Comparison of ENCODE assay signal across 14 cellular contexts in the genomic region with DNA sequence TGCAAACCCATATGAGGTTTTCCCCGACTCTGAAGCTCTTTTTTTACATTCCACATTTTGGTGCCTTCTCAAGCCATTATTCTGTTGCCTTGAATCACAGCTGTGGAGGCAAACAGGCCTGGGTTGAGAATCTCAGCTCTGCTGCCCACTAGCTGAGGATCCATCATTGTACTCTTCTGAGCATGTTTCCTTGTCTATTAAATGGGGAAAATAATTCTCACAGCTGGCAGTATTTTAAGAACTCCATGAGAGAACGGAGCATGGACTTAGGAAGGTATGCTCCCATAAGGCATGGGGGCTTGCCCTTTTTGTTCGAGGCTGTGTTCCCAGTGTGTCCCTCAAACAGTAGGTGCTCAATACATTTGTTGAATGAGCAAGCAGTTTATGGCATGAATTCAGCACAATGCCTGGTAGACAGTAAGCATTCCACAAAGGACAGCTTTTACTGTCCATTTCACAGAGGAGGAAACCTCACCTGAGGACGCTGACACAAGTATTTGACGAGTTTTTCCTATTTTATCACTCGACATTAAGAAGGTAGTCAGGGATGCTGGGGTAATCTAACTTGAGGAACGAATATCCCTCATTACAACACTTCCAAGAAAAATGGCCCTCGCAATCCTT. TPM values are rescaled to one million over a fixed set of nuclear protein-coding genes. Genes with fewer than 3 reads are reported as not detected.
DNase-seq lines count a peak whose midpoint lies in the region; ATAC-seq, FAIRE-seq and TF ChIP-seq lines count a peak whose summit lies in the region.
"Had no signal": no experiment of that assay in that cellular context is flagged by ENCODE, and none has a peak within 500 bp of the region (broad histone marks: within the 10 kb centered on the region; RNA-seq: fewer than 3 reads in every experiment).

No MANE protein-coding gene starts in this region.

- H3K79me2 ChIP-seq in HepG2 (ENCODE audit: insufficient read depth, low read length): peaks cover 24% of the 10 kb centered on the region

- TF ChIP-seq CTCF in HepG2 (CRISPR knock-in tag; IDR thresholded peaks at IDR 0.05): peak; percentile 36
- TF ChIP-seq CTCF in right lobe of liver (IDR thresholded peaks at IDR 0.05): peak in 1 of 4 donors; percentile 9
- TF ChIP-seq CTCF in cardiac fibroblast (IDR thresholded peaks at IDR 0.05; ENCODE audit: low read depth, low read length): peak; percentile 37
- no peak for TF ChIP-seq CTCF in vagina (IDR thresholded peaks at IDR 0.05)
- TF ChIP-seq CTCF in kidney (IDR thresholded peaks at IDR 0.05; ENCODE audit: borderline replicate concordance, extremely low read depth, insufficient read depth): no peak

- peak overlapping the region; percentile 92 for H3K4me2 ChIP-seq in HepG2 (ENCODE audit: low read depth, low read length)

- in situ Hi-C loops in HepG2 (cut with HindIII; ENCODE audit: extremely low pct_ligation_motif_present, low pct_unique_long_range_greater_than_20kb): loop anchor here (25.0 kb wide), 1 partner anchor 628 kb away; no protein-coding TSS in a partner anchor

- H2AFZ ChIP-seq in HepG2 (ENCODE audit: low read length): no peak overlapping the region

- H4K20me1 ChIP-seq in HepG2 (ENCODE audit: insufficient read depth, low read length): no peaks in the 10 kb centered on the region

- BruUV-seq in HepG2 (replicated peaks; lab: Mats Ljungman, UMichigan): no TSS peak

- DNase-seq in HepG2 (ENCODE audit: low spot score): no peak
- no peak for DNase-seq in right lobe of liver
- DNase-seq in cardiac fibroblast (ENCODE audit: low read depth in 2 of 2): peak in 1 of 2 donors; percentile 46
- DNase-seq in vagina (ENCODE audit: extremely low spot score in 2 of 2): peak in 1 of 2 donors; percentile 74
- no peak for DNase-seq in NOMO-1 treated with DMSO at 0.1 percent for 48 hours (lab: John Stamatoyannopoulos, UW; ENCODE audit: unreplicated experiment)
- DNase-seq in kidney: no peak
- DNase-seq: activated T-cell treated with anti-CD3 and anti-CD28 coated beads, Interleukin-2, amount 50 U/mL, for 24 hours; caudate nucleus; CD4-positive, alpha-beta memory T cell; NCI-H2029 treated with DMSO at 0.1 percent for 48 hours had no signal

- H3K9me3 ChIP-seq in HepG2 (ENCODE audit: low read length) (no peaks in the 10 kb centered on the region), right lobe of liver (no peaks in the 10 kb centered on the region), mesodermal cell (ENCODE audit: control insufficient read depth, low read length) (peaks cover 12% of the 10 kb centered on the region), vagina (no peaks in the 10 kb centered on the region), kidney (ENCODE audit: control insufficient read depth in 1 of 2, low read length in 2 of 2) (peaks cover 0 to 8% of the 10 kb centered on the region in 2 donors)

- FAIRE-seq in HepG2 (lab: Jason Lieb, UNC) (no peak), kidney (lab: Jason Lieb, UNC) (no peak)
- FAIRE-seq: GM12878 had no signal

- intact Hi-C loops in HepG2 (cut with micrococcal nuclease; ENCODE audit: unreplicated experiment) (no loop called here), right lobe of liver (cut with DNase I) (no loop called here), vagina (cut with DNase I) (no loop called here), kidney (cut with DNase I) (no loop called here)

- H3K4me1 ChIP-seq in HepG2 (ENCODE audit: insufficient read depth, low read length) (peaks cover 21% of the 10 kb centered on the region), right lobe of liver (peaks cover 0 to 10% (median 2%) of the 10 kb centered on the region in 4 donors), mesodermal cell (ENCODE audit: control insufficient read depth, insufficient read depth, low read length, poor library complexity, severe bottlenecking) (peaks cover 5% of the 10 kb centered on the region), vagina (peaks cover 10% of the 10 kb centered on the region), kidney (ENCODE audit: control insufficient read depth in 1 of 2, insufficient read depth in 1 of 2, low read depth in 1 of 2, low read length in 2 of 2) (peaks cover 3 to 9% of the 10 kb centered on the region in 2 donors)

- H3K9ac ChIP-seq in HepG2 (ENCODE audit: insufficient read depth, low read depth, low read length): no peak overlapping the region
- H3K9ac ChIP-seq in kidney (ENCODE audit: low read length in 2 of 2): no peak overlapping the region

- no peaks in the 10 kb centered on the region for H3K36me3 ChIP-seq in HepG2 (replicated peaks in 1 of 2; ENCODE audit: control insufficient read depth in 1 of 2, insufficient read depth in 2 of 2, low read length in 2 of 2)
- H3K36me3 ChIP-seq in right lobe of liver: no peaks in the 10 kb centered on the region
- H3K36me3 ChIP-seq in mesodermal cell (ENCODE audit: control insufficient read depth, insufficient read depth, low read length): no peaks in the 10 kb centered on the region
- H3K36me3 ChIP-seq in vagina: no peaks in the 10 kb centered on the region
- no peaks in the 10 kb centered on the region for H3K36me3 ChIP-seq in kidney (ENCODE audit: control insufficient read depth in 1 of 2, insufficient read depth in 2 of 2, low read length in 2 of 2)

- no peak for TF ChIP-seq EP300 in HepG2 (IDR thresholded peaks at IDR 0.05; ENCODE audit: low read depth in 2 of 2, low read length in 2 of 2)
- TF ChIP-seq EP300 in HepG2 (CRISPR knock-in tag; IDR thresholded peaks at IDR 0.05; ENCODE audit: borderline replicate concordance): no peak

- TF ChIP-seq POLR2A in HepG2 (IDR thresholded peaks at IDR 0.05; ENCODE audit: insufficient read depth in 1 of 2, low read depth in 2 of 2, low read length in 2 of 2) (no peak), right lobe of liver (IDR thresholded peaks at IDR 0.05) (no peak), vagina (IDR thresholded peaks at IDR 0.05) (no peak)

- CTCF ChIA-PET in HepG2 (lab: Yijun Ruan, JAX; ENCODE audit: low intra/inter-chr PET ratio, low total read pairs): no interaction called here

- no peak for ATAC-seq in HepG2
- ATAC-seq in right lobe of liver: no peak
- ATAC-seq in GM21447 (IDR thresholded peaks at IDR 0.05; ENCODE audit: unreplicated experiment): no peak
- ATAC-seq: GM12878; natural killer cell treated with Interleukin-12 subunit alpha and Interleukin-12 subunit beta and Interleukin-15 and Interleukin-18, amount 100 ng/mL, for 72 hours had no signal

- WGBS in HepG2 (ENCODE audit: low lambda C conversion rate): 51% methylated on average over 7 of the region's 8 CpGs
- WGBS in right lobe of liver (ENCODE audit: insufficient coverage, low coverage, low lambda C conversion rate, missing lambda C conversion rate): 56% methylated on average over 8 of the region's 8 CpGs
- 83 to 95% methylated on average over 3 of the region's 8 CpGs for WGBS in mesodermal cell (ENCODE audit: insufficient coverage in 2 of 2), 2 experiments

- peaks cover 0 to 2% of the 10 kb centered on the region in 2 experiments; a peak in 1 of 5 replicates for H3K27me3 ChIP-seq in HepG2 (ENCODE audit: control insufficient read depth in 1 of 2, insufficient read depth in 2 of 2, low read length in 2 of 2)
- H3K27me3 ChIP-seq in right lobe of liver: no peaks in the 10 kb centered on the region
- H3K27me3 ChIP-seq in vagina: no peaks in the 10 kb centered on the region

- no peak for TF ChIP-seq RAD21 in HepG2 (CRISPR knock-in tag; IDR thresholded peaks at IDR 0.05)

- H3K4me3 ChIP-seq in HepG2 (replicated peaks in 1 of 3; ENCODE audit: insufficient read depth in 1 of 3, low read depth in 2 of 3, low read length in 3 of 3): peak overlapping the region in 1 of 3 experiments; percentile 86; a peak in 1 of 6 replicates
- no peak overlapping the region for H3K4me3 ChIP-seq in right lobe of liver
- no peak overlapping the region for H3K4me3 ChIP-seq in cardiac fibroblast (replicated peaks in 1 of 2; ENCODE audit: low read depth in 2 of 2, low read length in 2 of 2)
- H3K4me3 ChIP-seq in mesodermal cell (ENCODE audit: extremely low read depth, insufficient read depth, low read length, poor library complexity, severe bottlenecking): no peak overlapping the region
- H3K4me3 ChIP-seq in vagina: peak overlapping the region in 1 of 2 donors; percentile 65
- H3K4me3 ChIP-seq in kidney (ENCODE audit: low read length in 2 of 2): peak overlapping the region in 1 of 2 donors; percentile 89
- H3K4me3 ChIP-seq: GM12878 had no signal

- H3K27ac ChIP-seq in HepG2 (ENCODE audit: extremely low read length, insufficient read depth, low read length) (no peak overlapping the region), right lobe of liver (no peak overlapping the region), mesodermal cell (ENCODE audit: low read depth, low read length, severe bottlenecking) (peak overlapping the region; percentile 36), vagina (peak overlapping the region; percentile 86), kidney (ENCODE audit: low read depth in 2 of 2, low read length in 2 of 2) (no peak overlapping the region)

- POLR2A ChIA-PET in HepG2 (lab: Yijun Ruan, JAX): interaction anchor here (1.1 kb wide), 1 partner anchor 8 kb away, joined by 3 read pairs; no protein-coding TSS in a partner anchor

RNA-seq across cellular contexts. Expression of gene PTPRG, which starts 2.2 kb away (rescaled TPM):
- total RNA-seq in HepG2 (2016; rRNA removed; fragmentation: Illumina TruSeq; extraction: Trizol) (17.8 and 25.3 TPM in 2 replicates), right lobe of liver (10 to 100 TPM; 11.7 to 27.8 (median 14.7) TPM), vagina (47.6 TPM), kidney (154 TPM)
- total RNA-seq in HepG2 (2016; cell fraction: cytosol; rRNA removed; fragmentation: Illumina TruSeq; extraction: Trizol; ENCODE audit: low read depth): 1.5 and 3.0 TPM in 2 replicates
- 17.7 and 23.8 TPM in 2 replicates for total RNA-seq in HepG2 (2016; cell fraction: insoluble cytoplasmic fraction; rRNA removed; fragmentation: Illumina TruSeq; extraction: Trizol)
- total RNA-seq in HepG2 (2016; cell fraction: membrane; rRNA removed; fragmentation: Illumina TruSeq; extraction: Trizol): 6.6 and 7.5 TPM in 2 replicates
- total RNA-seq in HepG2 (2016; cell fraction: nucleus; rRNA removed; fragmentation: Illumina TruSeq; extraction: Trizol): 54.4 and 62.0 TPM in 2 replicates
- polyA plus RNA-seq in HepG2 (2011; rRNA removed) (6.9 and 8.0 TPM in 2 replicates), kidney (ENCODE audit: insufficient read depth, low read depth, low replicate concordance) (9.2 TPM)
- 5.1 and 6.3 TPM in 2 replicates for polyA plus RNA-seq in HepG2 (2011; cell fraction: cytosol; rRNA removed)
- 11.3 and 14.5 TPM in 2 replicates for polyA plus RNA-seq in HepG2 (2011; cell fraction: nucleus; rRNA removed)
- 10.7 and 11.8 TPM in 2 replicates for polyA plus RNA-seq in HepG2 (2012)
- 0.58 and 0.68 TPM in 2 replicates for polyA plus RNA-seq in HepG2 (2016; cell fraction: cytosol; fragmentation: Illumina TruSeq; extraction: Trizol; ENCODE audit: low read depth)
- 9.2 and 9.6 TPM in 2 replicates for polyA plus RNA-seq in HepG2 (2016; cell fraction: insoluble cytoplasmic fraction; fragmentation: Illumina TruSeq; extraction: Trizol; ENCODE audit: low read depth)
- polyA plus RNA-seq in HepG2 (2016; cell fraction: membrane; fragmentation: Illumina TruSeq; extraction: Trizol; ENCODE audit: low read depth): 1.3 and 1.5 TPM in 2 replicates
- polyA plus RNA-seq in HepG2 (2016; cell fraction: nucleus; fragmentation: Illumina TruSeq; extraction: Trizol; ENCODE audit: insufficient read depth, low read depth): 23.3 and 24.1 TPM in 2 replicates
- 0.05 and 44.0 TPM in 2 replicates for polyA minus RNA-seq in HepG2 (2011; rRNA and poly(A)+ RNA removed; ENCODE audit: low replicate concordance)
- polyA minus RNA-seq in HepG2 (2011; cell fraction: cytosol; rRNA and poly(A)+ RNA removed): 24.8 and 27.2 TPM in 2 replicates
- 79.6 and 89.1 TPM in 2 replicates for polyA minus RNA-seq in HepG2 (2011; cell fraction: nucleus; rRNA and poly(A)+ RNA removed)
- polyA plus RNA-seq in mesodermal cell (2013, experiment 1 of 2): 57.2 TPM
- 46.6 TPM for polyA plus RNA-seq in mesodermal cell (2013, experiment 2 of 2)
- total RNA-seq: CD4-positive, alpha-beta memory T cell had no signal
- polyA plus RNA-seq: CD4-positive, alpha-beta memory T cell had no signal

Comparison
In these comparisons a context has a peak if more than half of its experiments do, and no peak if none do; other contexts are left out.
1. H3K27ac ChIP-seq: peak in mesodermal cell (single experiment) and vagina (single experiment); none in HepG2 (single experiment), right lobe of liver (0 of 3) and kidney (0 of 2).
2. CTCF ChIP-seq: peak in HepG2 (single experiment) and cardiac fibroblast (single experiment); none in vagina (0 of 3) and kidney (single experiment).